In genomic region chr4:13347517-13348125, GRCh38 we compare ENCODE assay signal across 17 cellular contexts.
DNase-seq lines count a peak whose midpoint lies in the region; ATAC-seq, FAIRE-seq and TF ChIP-seq lines count a peak whose summit lies in the region.
"Had no signal": no experiment of that assay in that cellular context is flagged by ENCODE, and none has a peak within 500 bp of the region (broad histone marks: within the 10 kb centered on the region; RNA-seq: fewer than 3 reads in every experiment).

No MANE protein-coding gene starts in this region.

- TF ChIP-seq CTCF in AG10803 (conservative IDR thresholded peaks at IDR 0.05; ENCODE audit: low read length): no peak
- no peak for TF ChIP-seq CTCF in HFFc6 (IDR thresholded peaks at IDR 0.05)

- ATAC-seq in activated CD4-positive, CD25-positive, alpha-beta regulatory T cell treated with anti-CD3 and anti-CD28 coated beads, Interleukin-2, amount 50 U/mL, for 24 hours: no peak
- ATAC-seq in GM18498 (IDR thresholded peaks at IDR 0.05; ENCODE audit: unreplicated experiment) (no peak), HG02759 (IDR thresholded peaks at IDR 0.05; ENCODE audit: unreplicated experiment) (no peak)
- ATAC-seq: SK-N-SH treated with all-trans-retinoic acid at 6 μM for 48 hours had no signal

- DNase-seq in AG10803 (ENCODE audit: low read depth) (peak; percentile 37), HFFc6 (peak; percentile 52), RCC 7860 (ENCODE audit: low spot score) (peak; percentile 46), iris pigment epithelial cell (ENCODE audit: low read depth) (peak; percentile 67)
- no peak for DNase-seq in activated CD4-positive, alpha-beta T cell treated with anti-CD3 and anti-CD28 coated beads for 1 hour
- DNase-seq: AML-193, Caco-2, NCI-H2029 treated with DMSO at 0.1 percent for 48 hours, NCI-H524 treated with DMSO at 0.1 percent for 48 hours, Right ventricle myocardium superior had no signal

- no peaks in the 10 kb centered on the region; the same call in 1 of the 2 replicates for H3K9me3 Mint-ChIP-seq in HFFc6

- peaks cover 35% of the 10 kb centered on the region for H3K4me1 Mint-ChIP-seq in HFFc6 (ENCODE audit: low read depth)

- H3K4me3 Mint-ChIP-seq in HFFc6: peak overlapping the region; percentile 29

- H3K36me3 Mint-ChIP-seq in HFFc6 (ENCODE audit: low read depth): peaks cover 7% of the 10 kb centered on the region

- H3K4me3 ChIP-seq in AG10803 (ENCODE audit: low read length): no peak overlapping the region

- H3K27me3 Mint-ChIP-seq in HFFc6 (ENCODE audit: insufficient read depth): no peaks in the 10 kb centered on the region

- peak overlapping the region; percentile 63 for H3K27ac Mint-ChIP-seq in HFFc6

- peak; percentile 86 for FAIRE-seq in RCC 7860 (lab: Jason Lieb, UNC)
- FAIRE-seq: A204.1, G401.6, GM12892 had no signal
